In genomic region chr18:12198797-12199196, GRCh38 we compare ENCODE assay signal across 6 cellular contexts. TPM values are rescaled to one million over a fixed set of nuclear protein-coding genes. Genes with fewer than 3 reads are reported as not detected.
"Had no signal": no experiment of that assay in that cellular context is flagged by ENCODE, and none has a peak within 500 bp of the region (broad histone marks: within the 10 kb centered on the region; RNA-seq: fewer than 3 reads in every experiment).

No MANE protein-coding gene starts in this region.

RNA-seq across cellular contexts. Expression of gene CIDEA, which starts 55.4 kb away (rescaled TPM):
- total RNA-seq: LHCN-M2, MCF 10A, PC-3, Peyer's patch, SJCRH30, SK-MEL-5 had no signal
